24 cellular contexts compared by ENCODE assay signal in genomic region chr16:85656351-85657266, GRCh38. TPM values are rescaled to one million over a fixed set of nuclear protein-coding genes. Genes with fewer than 3 reads are reported as not detected.
DNase-seq lines count a peak whose midpoint lies in the region; ATAC-seq and TF ChIP-seq lines count a peak whose summit lies in the region.
"Had no signal": no experiment of that assay in that cellular context is flagged by ENCODE, and none has a peak within 500 bp of the region (broad histone marks: within the 10 kb centered on the region; RNA-seq: fewer than 3 reads in every experiment).

No MANE protein-coding gene starts in this region.

- H3K4me1 Mint-ChIP-seq in glutamatergic neuron (ENCODE audit: low read depth, unreplicated experiment), result peaks cover 21% of the 10 kb centered on the region
- H3K4me1 Mint-ChIP-seq: activated CD4-positive, alpha-beta T cell treated with anti-CD3 and anti-CD28 coated beads for 36 hours had no signal

- H3K9me3 Mint-ChIP-seq in glutamatergic neuron (ENCODE audit: unreplicated experiment), result peaks cover 35% of the 10 kb centered on the region
- H3K9me3 Mint-ChIP-seq: CD8-positive, alpha-beta T cell; IgD-negative memory B cell; T-helper 1 cell treated with Interleukin-12 subunit alpha and Interleukin-12 subunit beta and Interleukin-4 antibody, amounts not matched to agents 30 μg/mL and 1 μg/mL, for 36 hours; type B pancreatic cell had no signal

- H3K4me3 ChIP-seq in psoas muscle, result no peak overlapping the region
- no peak overlapping the region for H3K4me3 ChIP-seq in lower leg skin (ENCODE audit: low read depth, poor library complexity, severe bottlenecking)
- H3K4me3 ChIP-seq: body of pancreas, gastrocnemius medialis, left lung, SK-N-MC had no signal

- H3K27ac ChIP-seq in VCaP, result peak overlapping the region; percentile 54; the same call in 1 of the 2 replicates
- H3K27ac ChIP-seq in psoas muscle, result peak overlapping the region; percentile 4
- H3K27ac ChIP-seq: 22Rv1, body of pancreas, left lung, SK-N-MC had no signal

- no peaks in the 10 kb centered on the region for H3K9me3 ChIP-seq in psoas muscle
- H3K9me3 ChIP-seq: body of pancreas, gastrocnemius medialis, left lung had no signal

- ATAC-seq in psoas muscle (no peak), HG03432 (IDR thresholded peaks at IDR 0.05; ENCODE audit: unreplicated experiment) (no peak), HG02642 (IDR thresholded peaks at IDR 0.05; ENCODE audit: poor library complexity, unreplicated experiment) (no peak)
- ATAC-seq: activated CD4-positive, alpha-beta T cell treated with anti-CD3 and anti-CD28 coated beads for 36 hours; body of pancreas; CD8-positive, alpha-beta T cell; left lung had no signal

- H3K36me3 ChIP-seq in psoas muscle (ENCODE audit: insufficient read depth in 1 of 2, low read depth in 1 of 2), result peaks cover 0 to 68% of the 10 kb centered on the region in 2 donors

- intact Hi-C loops in psoas muscle (cut with DNase I), result no loop called here
- intact Hi-C loops in lower leg skin (cut with DNase I; ENCODE audit: low total_unique reads), result no loop called here

- no peaks in the 10 kb centered on the region for H3K27me3 ChIP-seq in psoas muscle (ENCODE audit: insufficient read depth in 3 of 3, low read length in 2 of 3)
- H3K27me3 ChIP-seq: body of pancreas, gastrocnemius medialis, left lung had no signal

- peak; percentile 59 for DNase-seq in DMS53 (lab: John Stamatoyannopoulos, UW)
- no peak for DNase-seq in DMS53 treated with DMSO at 0.1 percent for 48 hours (lab: John Stamatoyannopoulos, UW; ENCODE audit: unreplicated experiment)
- no peak for DNase-seq in glutamatergic neuron
- peak in 1 of 2 donors; percentile 49 for DNase-seq in psoas muscle
- no peak for DNase-seq in lower leg skin (ENCODE audit: low spot score in 2 of 2)
- DNase-seq: activated CD4-positive, alpha-beta T cell treated with anti-CD3 and anti-CD28 coated beads for 36 hours; activated T-cell treated with anti-CD3 and anti-CD28 coated beads, Interleukin-2, amount 50 U/mL, for 1 hour; AML-193; body of pancreas; CD8-positive, alpha-beta T cell; DMS153; effector CD8-positive, alpha-beta T cell; gastrocnemius medialis; GDM1; NCI-H1105 treated with DMSO at 0.1 percent for 48 hours had no signal

- 81 to 90% (median 83%) methylated on average over 59 of the region's 59 CpGs for WGBS in psoas muscle, 3 donors
- WGBS in lower leg skin, 2 donors, result 89 to 92% methylated on average over 55 to 59 of the region's 59 CpGs

- no peak for TF ChIP-seq POLR2A in lower leg skin (IDR thresholded peaks at IDR 0.05)

- peaks cover 36% of the 10 kb centered on the region for H3K27me3 Mint-ChIP-seq in glutamatergic neuron (ENCODE audit: unreplicated experiment)
- H3K27me3 Mint-ChIP-seq: activated CD4-positive, alpha-beta T cell treated with anti-CD3 and anti-CD28 coated beads for 36 hours; IgD-negative memory B cell; type B pancreatic cell had no signal

- H3K27ac Mint-ChIP-seq in glutamatergic neuron (ENCODE audit: unreplicated experiment), result peak overlapping the region; percentile 33
- H3K27ac Mint-ChIP-seq: activated CD4-positive, alpha-beta T cell treated with anti-CD3 and anti-CD28 coated beads for 36 hours; CD8-positive, alpha-beta T cell; T-helper 1 cell treated with Interleukin-12 subunit alpha and Interleukin-12 subunit beta and Interleukin-4 antibody, amounts not matched to agents 30 μg/mL and 1 μg/mL, for 36 hours; type B pancreatic cell had no signal

- H3K36me3 Mint-ChIP-seq in glutamatergic neuron (ENCODE audit: unreplicated experiment), result no peaks in the 10 kb centered on the region
- H3K36me3 Mint-ChIP-seq: IgD-negative memory B cell had no signal

- H3K4me3 Mint-ChIP-seq in glutamatergic neuron (ENCODE audit: unreplicated experiment), result no peak overlapping the region
- H3K4me3 Mint-ChIP-seq: activated CD4-positive, alpha-beta T cell treated with anti-CD3 and anti-CD28 coated beads for 36 hours; CD8-positive, alpha-beta T cell; IgD-negative memory B cell; T-helper 1 cell treated with Interleukin-12 subunit alpha and Interleukin-12 subunit beta and Interleukin-4 antibody, amounts not matched to agents 30 μg/mL and 1 μg/mL, for 36 hours; type B pancreatic cell had no signal

- peaks cover 20% of the 10 kb centered on the region for H3K4me1 ChIP-seq in psoas muscle

- TF ChIP-seq CTCF in VCaP (conservative IDR thresholded peaks at IDR 0.05) (no peak), glutamatergic neuron (IDR thresholded peaks at IDR 0.05; ENCODE audit: partially characterized antibody, unreplicated experiment) (no peak), psoas muscle (IDR thresholded peaks at IDR 0.05) (no peak), lower leg skin (IDR thresholded peaks at IDR 0.05) (no peak)

RNA-seq across cellular contexts. Expression of gene GINS2, which starts 32.1 kb away (rescaled TPM):
- total RNA-seq in glutamatergic neuron (ENCODE audit: unreplicated experiment), result 7.1 TPM
- 1 to 10 TPM; 1.5 to 2.0 (median 1.7) TPM for total RNA-seq in psoas muscle
- 1 to 10 TPM in 2 of 3 donors, under 1 TPM in 1; 0.93 to 1.2 (median 1.0) TPM for polyA plus RNA-seq in psoas muscle
- under 1 TPM in 3 of 4 donors, not detected in 1; 0.38 to 0.98 (median 0.91) TPM for total RNA-seq in lower leg skin

RNA-seq across cellular contexts. Expression of gene GSE1, which starts 43.5 kb away (rescaled TPM):
- total RNA-seq in glutamatergic neuron (ENCODE audit: unreplicated experiment) (473 TPM), psoas muscle (10 to 100 TPM; 47.0 to 90.5 (median 64.6) TPM), lower leg skin (100 to 1,000 TPM in 1 of 4 donors, 10 to 100 TPM in 3; 62.9 to 113 (median 69.9) TPM)
- 10 to 100 TPM; 10.8 to 34.7 (median 22.0) TPM for polyA plus RNA-seq in psoas muscle
